ENCODE assay signal across 8 cellular contexts in the genomic region with DNA sequence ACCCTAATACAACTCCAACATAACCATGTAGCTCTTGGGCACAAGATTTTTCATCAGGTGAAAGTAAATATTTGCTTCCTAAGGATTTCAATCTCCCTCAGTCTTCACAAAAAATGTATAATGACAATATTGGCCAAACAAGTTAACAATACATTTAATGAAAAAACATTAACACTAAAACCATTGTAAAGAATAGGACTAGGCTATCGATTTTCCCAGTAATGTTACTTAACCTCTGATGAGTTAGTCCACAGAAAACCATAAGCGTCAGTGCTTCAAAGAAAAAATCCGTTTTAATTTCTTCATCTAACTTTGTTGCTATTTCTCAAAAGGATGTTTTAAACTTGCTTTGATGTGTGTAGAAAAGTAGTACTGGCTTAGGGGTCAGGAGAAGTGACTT. TPM values are rescaled to one million over a fixed set of nuclear protein-coding genes. Genes with fewer than 3 reads are reported as not detected.
A peak's percentile ranks its signal among the peaks of the same experiment; 100 is the strongest.
DNase-seq lines count a peak whose midpoint lies in the region; ATAC-seq and TF ChIP-seq lines count a peak whose summit lies in the region.

No MANE protein-coding gene starts in this region.

- 54 to 56% methylated on average over 3 of the region's 3 CpGs for WGBS in esophagus squamous epithelium, 2 donors

- H3K36me3 Mint-ChIP-seq in progenitor cell of endocrine pancreas (ENCODE audit: insufficient read depth), result peaks cover 13% of the 10 kb centered on the region

- peaks cover 27% of the 10 kb centered on the region for H3K4me1 Mint-ChIP-seq in progenitor cell of endocrine pancreas (ENCODE audit: low read depth)

- intact Hi-C loops in esophagus squamous epithelium (cut with DNase I), result no loop called here

- DNase-seq in GM12865 (ENCODE audit: low read depth), result no peak
- DNase-seq in RKO (ENCODE audit: low spot score), result peak; percentile 23
- DNase-seq in esophagus squamous epithelium (lab: John Stamatoyannopoulos, UW), result no peak
- no peak for DNase-seq in progenitor cell of endocrine pancreas (ENCODE audit: low spot score, unreplicated experiment)
- no peak for DNase-seq in NCI-H187 treated with DMSO at 0.1 percent for 48 hours (lab: John Stamatoyannopoulos, UW)
- no peak for DNase-seq in NCI-H1930 (lab: John Stamatoyannopoulos, UW)

- no peak for TF ChIP-seq CTCF in GM12865 (IDR thresholded peaks at IDR 0.05; ENCODE audit: insufficient read depth, low read depth, low read length, missing control alignments)
- no peak for TF ChIP-seq CTCF in esophagus squamous epithelium (IDR thresholded peaks at IDR 0.05)
- no peak for TF ChIP-seq CTCF in progenitor cell of endocrine pancreas (IDR thresholded peaks at IDR 0.05; ENCODE audit: unreplicated experiment)

- H3K9me3 ChIP-seq in esophagus squamous epithelium, result no peaks in the 10 kb centered on the region

- no peak for TF ChIP-seq POLR2A in esophagus squamous epithelium (IDR thresholded peaks at IDR 0.05)

- peak overlapping the region; percentile 96 for H3K4me3 Mint-ChIP-seq in progenitor cell of endocrine pancreas (ENCODE audit: low read depth)

- no peaks in the 10 kb centered on the region for H3K27me3 ChIP-seq in esophagus squamous epithelium

- peaks cover 0 to 38% (median 0%) of the 10 kb centered on the region in 3 donors for H3K36me3 ChIP-seq in esophagus squamous epithelium

- no peaks in the 10 kb centered on the region for H3K27me3 Mint-ChIP-seq in progenitor cell of endocrine pancreas

- peaks cover 0 to 58% (median 3%) of the 10 kb centered on the region in 3 donors for H3K4me1 ChIP-seq in esophagus squamous epithelium

- H3K27ac Mint-ChIP-seq in progenitor cell of endocrine pancreas, result peak overlapping the region; percentile 98

- no peak for ATAC-seq in GM19395 (IDR thresholded peaks at IDR 0.05; ENCODE audit: unreplicated experiment)
- no peak for ATAC-seq in GM18858 (IDR thresholded peaks at IDR 0.05; ENCODE audit: unreplicated experiment)

- H3K27ac ChIP-seq in esophagus squamous epithelium, result peak overlapping the region; percentile 91 to 97 (median 96)

- H3K4me3 ChIP-seq in GM12865 (ENCODE audit: low read depth, low read length), result peak overlapping the region; percentile 83
- H3K4me3 ChIP-seq in esophagus squamous epithelium, result peak overlapping the region; percentile 48 to 84 (median 76)

- no peaks in the 10 kb centered on the region for H3K9me3 Mint-ChIP-seq in progenitor cell of endocrine pancreas (ENCODE audit: low read depth)

RNA-seq across cellular contexts. Expression of gene ZNF33B, which starts 1.2 kb away (rescaled TPM):
- total RNA-seq in esophagus squamous epithelium, result 10 to 100 TPM in 1 of 4 donors, 1 to 10 TPM in 3; 6.5 to 20.4 (median 8.4) TPM
- 54.7 and 60.9 TPM in 2 replicates for total RNA-seq in progenitor cell of endocrine pancreas
